ENCODE assay signal across 8 cellular contexts in the genomic region with DNA sequence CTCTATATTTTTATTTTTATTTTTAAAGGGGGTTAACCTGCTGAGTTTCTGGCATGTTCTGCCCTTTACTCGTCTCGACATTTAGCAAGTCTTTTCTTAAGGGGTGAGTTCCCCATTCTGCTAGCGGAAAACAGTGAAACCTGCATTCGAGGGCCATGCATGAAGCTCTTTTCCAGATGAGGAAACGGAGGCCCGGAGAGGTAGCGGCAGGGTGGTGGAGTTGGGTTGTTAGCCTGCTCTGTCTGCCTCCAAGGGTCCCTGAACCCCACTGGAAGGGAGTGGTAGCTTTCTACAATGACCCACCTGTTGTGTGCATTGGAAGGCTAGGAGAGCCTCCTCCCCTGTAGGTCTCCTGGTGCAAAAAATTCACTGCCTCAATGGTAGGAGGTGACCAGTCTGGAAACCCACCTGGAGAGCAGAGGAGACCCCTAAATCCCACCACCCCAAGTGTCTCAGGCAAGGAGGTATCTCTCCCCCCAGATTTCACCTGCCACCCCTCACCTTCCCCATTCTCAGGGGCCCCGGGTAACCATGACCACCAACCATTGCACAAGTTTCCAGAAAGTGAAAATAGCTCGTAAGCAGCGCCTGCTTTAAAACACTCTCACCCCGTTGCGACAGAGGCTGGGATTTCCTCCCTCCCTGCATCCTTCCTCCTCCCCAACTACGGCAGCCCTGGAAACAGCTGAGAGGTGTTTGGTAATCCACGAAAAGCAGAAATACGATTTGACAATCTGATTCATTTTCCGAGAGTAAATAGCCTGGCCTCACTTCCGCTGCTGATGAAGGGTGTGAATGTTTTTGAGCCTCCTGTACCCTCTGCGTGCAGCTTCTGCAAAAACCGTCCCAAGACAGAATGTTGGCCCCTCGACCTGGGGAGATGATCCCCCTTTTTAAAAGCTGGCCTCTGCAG. TPM values are rescaled to one million over a fixed set of nuclear protein-coding genes. Genes with fewer than 3 reads are reported as not detected.
A peak's percentile ranks its signal among the peaks of the same experiment; 100 is the strongest.
DNase-seq lines count a peak whose midpoint lies in the region; ATAC-seq lines count a peak whose summit lies in the region.

No MANE protein-coding gene starts in this region.

- ATAC-seq in left ventricle myocardium superior, result peak; percentile 23

- H3K36me3 ChIP-seq in CD4-positive, alpha-beta memory T cell (ENCODE audit: insufficient read depth, low read length), result peaks cover 33% of the 10 kb centered on the region
- peaks cover 11 to 28% (median 17%) of the 10 kb centered on the region in 3 donors for H3K36me3 ChIP-seq in skeletal muscle tissue (ENCODE audit: control insufficient read depth in 3 of 3, insufficient read depth in 3 of 3, low read length in 3 of 3)

- CTCF ChIA-PET in CD4-positive, alpha-beta memory T cell (lab: Charles Lee; ENCODE audit: partially characterized antibody), result interaction anchor here (1.3 to 6.2 kb wide), 8 partner anchors 11 to 81 kb away, joined by 4 to 143 read pairs (median 22); no protein-coding TSS in a partner anchor

- H3K9me3 ChIP-seq in CD4-positive, alpha-beta memory T cell (ENCODE audit: control insufficient read depth in 1 of 2, low read length in 2 of 2), result no peaks in the 10 kb centered on the region
- H3K9me3 ChIP-seq in skeletal muscle tissue (ENCODE audit: control insufficient read depth in 3 of 3, low read length in 3 of 3), result no peaks in the 10 kb centered on the region

- peak overlapping the region; percentile 34 to 86 (median 65) for H3K9ac ChIP-seq in skeletal muscle tissue (ENCODE audit: low read depth in 1 of 3, low read length in 3 of 3)

- peaks cover 48% of the 10 kb centered on the region for H3K4me1 ChIP-seq in CD4-positive, alpha-beta memory T cell (ENCODE audit: insufficient read depth, low read length)
- H3K4me1 ChIP-seq in skeletal muscle tissue (ENCODE audit: control insufficient read depth in 3 of 3, insufficient read depth in 3 of 3, low read length in 3 of 3), result peaks cover 26 to 48% (median 40%) of the 10 kb centered on the region in 3 donors

- DNase-seq in CD4-positive, alpha-beta memory T cell, result peak; percentile 65 to 88 (median 72)
- DNase-seq in NOMO-1 treated with dmso at 0.1 percent for 144 hours (lab: John Stamatoyannopoulos, UW; ENCODE audit: unreplicated experiment), result peak; percentile 97
- DNase-seq in activated naive CD4-positive, alpha-beta T cell treated with anti-CD3 and anti-CD28 coated beads, Interleukin-2, amount 50 U/mL, for 16 hours, result peak; percentile 42
- DNase-seq in left ventricle myocardium superior, result peak; percentile 73
- DNase-seq in NCI-H1048 (lab: John Stamatoyannopoulos, UW), result no peak
- DNase-seq in cerebellum (ENCODE audit: low spot score), result no peak
- DNase-seq in NCI-H1694 treated with DMSO at 0.1 percent for 48 hours (lab: John Stamatoyannopoulos, UW), result no peak

- peaks cover 0 to 7% of the 10 kb centered on the region in 2 donors for H3K27me3 Mint-ChIP-seq in CD4-positive, alpha-beta memory T cell

- H3K4me3 Mint-ChIP-seq in CD4-positive, alpha-beta memory T cell, result peak overlapping the region; percentile 97 to 100 (median 99)

- peak overlapping the region; percentile 83 for H3K27ac ChIP-seq in CD4-positive, alpha-beta memory T cell (ENCODE audit: low read depth, low read length)
- peak overlapping the region; percentile 86 for H3K27ac ChIP-seq in skeletal muscle tissue (ENCODE audit: low read depth, low read length)

- H3K27ac Mint-ChIP-seq in CD4-positive, alpha-beta memory T cell, result peak overlapping the region; percentile 92 to 99 (median 98)

- peaks cover 21 to 74% (median 36%) of the 10 kb centered on the region in 4 donors for H3K4me1 Mint-ChIP-seq in CD4-positive, alpha-beta memory T cell

- H3K27me3 ChIP-seq in CD4-positive, alpha-beta memory T cell (ENCODE audit: insufficient read depth, low read length), result no peaks in the 10 kb centered on the region
- no peaks in the 10 kb centered on the region for H3K27me3 ChIP-seq in skeletal muscle tissue (ENCODE audit: control insufficient read depth in 3 of 3, insufficient read depth in 3 of 3, low read length in 3 of 3)

- peak overlapping the region; percentile 100 for H3K4me3 ChIP-seq in CD4-positive, alpha-beta memory T cell (ENCODE audit: low read length in 2 of 2)
- peak overlapping the region; percentile 66 to 87 (median 86) for H3K4me3 ChIP-seq in skeletal muscle tissue (ENCODE audit: low read length in 3 of 3)

- H3K9me3 Mint-ChIP-seq in CD4-positive, alpha-beta memory T cell, result peaks cover 0 to 50% (median 15%) of the 10 kb centered on the region in 8 donors

- intact Hi-C loops in CD4-positive, alpha-beta memory T cell (cut with micrococcal nuclease), result loop anchor here (5.0 kb wide), 1 partner anchor 251 kb away; a partner anchor contains a TSS
- intact Hi-C loops in left ventricle myocardium superior (cut with micrococcal nuclease), result no loop called here

- POLR2A ChIA-PET in CD4-positive, alpha-beta memory T cell (lab: Charles Lee; ENCODE audit: partially characterized antibody), result interaction anchor here (0.6 to 32.3 kb wide), 34 partner anchors 9 to 1953 kb away, joined by 3 to 6478 read pairs (median 6); a partner anchor contains a TSS

- peaks cover 46 to 48% of the 10 kb centered on the region in 2 donors for H3K36me3 Mint-ChIP-seq in CD4-positive, alpha-beta memory T cell

RNA-seq across cellular contexts. Expression of a gene that starts 3.5 kb away (rescaled TPM):
- 100 to 1,000 TPM; 425 to 437 TPM for total RNA-seq in CD4-positive, alpha-beta memory T cell
- 100 to 1,000 TPM; 120 to 300 TPM for polyA plus RNA-seq in CD4-positive, alpha-beta memory T cell
- total RNA-seq in left ventricle myocardium superior, result 72.1 TPM
- total RNA-seq in skeletal muscle tissue, result 14.1 TPM
- 5.3 TPM for total RNA-seq in cerebellum

Comparison
In these comparisons a context has a peak if more than half of its experiments do, and no peak if none do; other contexts are left out.
1. DNase-seq: peak in CD4-positive, alpha-beta memory T cell (5 of 5), NOMO-1 treated with dmso at 0.1 percent for 144 hours (single experiment), activated naive CD4-positive, alpha-beta T cell treated with anti-CD3 and anti-CD28 coated beads, Interleukin-2, amount 50 U/mL, for 16 hours (single experiment) and left ventricle myocardium superior (single experiment); none in NCI-H1048 (single experiment), cerebellum (single experiment) and NCI-H1694 treated with DMSO at 0.1 percent for 48 hours (single experiment).